12 cellular contexts compared by ENCODE assay signal in genomic region chr22:24435323-24435645, GRCh38. TPM values are rescaled to one million over a fixed set of nuclear protein-coding genes. Genes with fewer than 3 reads are reported as not detected.
DNase-seq lines count a peak whose midpoint lies in the region; ATAC-seq and TF ChIP-seq lines count a peak whose summit lies in the region.
"Had no signal": no experiment of that assay in that cellular context is flagged by ENCODE, and none has a peak within 500 bp of the region (broad histone marks: within the 10 kb centered on the region; RNA-seq: fewer than 3 reads in every experiment).

No MANE protein-coding gene starts in this region.

- CTCF ChIA-PET in activated B cell treated with CpG ODN at 0.5 μM for 24 hours (lab: Charles Lee) = interaction anchor here (1.0 to 2.7 kb wide), 8 partner anchors 9 to 541 kb away, joined by 3 to 29 read pairs (median 5); partner anchors contain the start of gene MIF

- H3K27ac Mint-ChIP-seq in activated B cell treated with CpG ODN at 0.5 μM for 24 hours = peak overlapping the region; percentile 99
- H3K27ac Mint-ChIP-seq: GM23338 had no signal

- no peak for TF ChIP-seq CTCF in heart right ventricle (IDR thresholded peaks at IDR 0.05)
- TF ChIP-seq CTCF in activated B cell treated with CpG ODN at 0.5 μM for 24 hours (IDR thresholded peaks at IDR 0.05) = no peak
- TF ChIP-seq CTCF in lower lobe of right lung (IDR thresholded peaks at IDR 0.05) = no peak
- TF ChIP-seq CTCF in upper lobe of left lung (IDR thresholded peaks at IDR 0.05) = no peak

- POLR2A ChIA-PET in activated B cell treated with CpG ODN at 0.5 μM for 24 hours (lab: Charles Lee) = interaction anchor here (0.8 to 7.0 kb wide), 16 partner anchors 8 to 541 kb away, joined by 3 to 154 read pairs (median 4); partner anchors contain the start of genes ADORA2A, GUCD1 and MIF

- intact Hi-C loops in heart right ventricle (cut with DNase I) (loop anchor here in 3 of 10 donors (5.0 to 10.0 kb wide), 4 partner anchors 37 to 110 kb away; no protein-coding TSS in a partner anchor), left cardiac atrium (cut with DNase I) (no loop called here), activated B cell treated with CpG ODN at 0.5 μM for 24 hours (cut with micrococcal nuclease) (loop anchor here (2.0 to 10.0 kb wide), 5 partner anchors 76 to 680 kb away; partner anchors contain the start of genes DERL3, SPECC1L, VPREB3 and ZNF70), lower lobe of right lung (cut with DNase I) (no loop called here)

- H3K36me3 ChIP-seq in heart right ventricle (peaks cover 0 to 17% (median 0%) of the 10 kb centered on the region in 9 donors), lower lobe of right lung (no peaks in the 10 kb centered on the region), upper lobe of left lung (peaks cover 0 to 6% (median 0%) of the 10 kb centered on the region in 4 donors)
- H3K36me3 ChIP-seq: uterus had no signal

- no peaks in the 10 kb centered on the region for H3K27me3 Mint-ChIP-seq in activated B cell treated with CpG ODN at 0.5 μM for 24 hours

- WGBS in heart right ventricle, 2 donors = 84 to 93% methylated on average over 2 of the region's 2 CpGs
- 92 to 93% methylated on average over 2 of the region's 2 CpGs for WGBS in upper lobe of left lung, 2 donors

- no peaks in the 10 kb centered on the region for H3K9me3 ChIP-seq in heart right ventricle
- no peaks in the 10 kb centered on the region for H3K9me3 ChIP-seq in lower lobe of right lung
- H3K9me3 ChIP-seq in upper lobe of left lung = no peaks in the 10 kb centered on the region
- H3K9me3 ChIP-seq: SK-N-SH, uterus had no signal

- DNase-seq in heart right ventricle = no peak
- no peak for DNase-seq in left cardiac atrium
- no peak for DNase-seq in activated B cell treated with CpG ODN at 0.5 μM for 24 hours
- no peak for DNase-seq in lower lobe of right lung
- no peak for DNase-seq in upper lobe of left lung
- DNase-seq in T1000 (lab: John Stamatoyannopoulos, UW) = no peak
- no peak for DNase-seq in effector CD8-positive, alpha-beta T cell (lab: John Stamatoyannopoulos, UW)
- DNase-seq in DMS53 (lab: John Stamatoyannopoulos, UW) = no peak
- DNase-seq: hypothalamus had no signal

- H3K4me3 Mint-ChIP-seq in activated B cell treated with CpG ODN at 0.5 μM for 24 hours = peak overlapping the region; percentile 78
- H3K4me3 Mint-ChIP-seq: GM23338 had no signal

- H3K27me3 ChIP-seq in heart right ventricle (no peaks in the 10 kb centered on the region), lower lobe of right lung (ENCODE audit: low read depth) (no peaks in the 10 kb centered on the region), upper lobe of left lung (no peaks in the 10 kb centered on the region)
- H3K27me3 ChIP-seq: uterus had no signal

- no peaks in the 10 kb centered on the region for H3K9me3 Mint-ChIP-seq in activated B cell treated with CpG ODN at 0.5 μM for 24 hours
- H3K9me3 Mint-ChIP-seq: GM23338 had no signal

- peaks cover 36 to 97% (median 63%) of the 10 kb centered on the region in 9 donors for H3K4me1 ChIP-seq in heart right ventricle
- H3K4me1 ChIP-seq in lower lobe of right lung = peaks cover 63% of the 10 kb centered on the region
- peaks cover 46 to 56% (median 49%) of the 10 kb centered on the region in 4 donors for H3K4me1 ChIP-seq in upper lobe of left lung

- peak overlapping the region in 1 of 10 donors; percentile 3 for H3K4me3 ChIP-seq in heart right ventricle
- H3K4me3 ChIP-seq in lower lobe of right lung = no peak overlapping the region
- H3K4me3 ChIP-seq in upper lobe of left lung = no peak overlapping the region
- H3K4me3 ChIP-seq: GM23338, uterus had no signal

- ATAC-seq in heart right ventricle (no peak), left cardiac atrium (no peak), activated B cell treated with CpG ODN at 0.5 μM for 24 hours (ENCODE audit: low read depth) (no peak), lower lobe of right lung (no peak), upper lobe of left lung (ENCODE audit: low FRiP score in 2 of 2) (no peak)
- ATAC-seq: GM23338 had no signal

- TF ChIP-seq EP300 in upper lobe of left lung (IDR thresholded peaks at IDR 0.05) = no peak

- TF ChIP-seq POLR2A in upper lobe of left lung (IDR thresholded peaks at IDR 0.05) = no peak

- H3K27ac ChIP-seq in heart right ventricle (peak overlapping the region in 9 of 10 donors; percentile 55 to 91 (median 72)), lower lobe of right lung (peak overlapping the region; percentile 65), upper lobe of left lung (peak overlapping the region; percentile 69 to 85 (median 80))

- peaks cover 92% of the 10 kb centered on the region for H3K4me1 Mint-ChIP-seq in activated B cell treated with CpG ODN at 0.5 μM for 24 hours

- H3K36me3 Mint-ChIP-seq in activated B cell treated with CpG ODN at 0.5 μM for 24 hours (ENCODE audit: low read depth) = peaks cover 26% of the 10 kb centered on the region

RNA-seq across cellular contexts. Expression of gene ADORA2A, which starts 7.9 kb away (rescaled TPM):
- total RNA-seq in heart right ventricle (1 to 10 TPM; 1.5 to 9.7 (median 3.8) TPM), left cardiac atrium (1 to 10 TPM; 4.6 to 6.0 TPM), activated B cell treated with CpG ODN at 0.5 μM for 24 hours (35.7 and 35.8 TPM in 2 replicates), lower lobe of right lung (16.0 TPM), upper lobe of left lung (10 to 100 TPM in 2 of 6 donors, 1 to 10 TPM in 4; 7.3 to 20.9 (median 8.8) TPM)
- 1 to 10 TPM; 4.9 to 6.1 TPM for polyA plus RNA-seq in heart right ventricle

RNA-seq across cellular contexts. Expression of gene UPB1, which starts 59.8 kb away (rescaled TPM):
- total RNA-seq in heart right ventricle = 1 to 10 TPM in 6 of 10 donors, under 1 TPM in 4; 0.45 to 2.7 (median 1.0) TPM
- polyA plus RNA-seq in heart right ventricle = 1 to 10 TPM in 1 of 2 donors, under 1 TPM in 1; 0.32 to 3.7 TPM
- 1 to 10 TPM in 1 of 2 donors, under 1 TPM in 1; 0.68 to 2.3 TPM for total RNA-seq in left cardiac atrium
- 1.1 and 1.3 TPM in 2 replicates for total RNA-seq in activated B cell treated with CpG ODN at 0.5 μM for 24 hours
- 1.2 TPM for total RNA-seq in lower lobe of right lung
- 1 to 10 TPM in 5 of 6 donors, under 1 TPM in 1; 0.91 to 9.4 (median 1.4) TPM for total RNA-seq in upper lobe of left lung
- total RNA-seq: GM23338 had no signal
